Comparison of ENCODE assay signal across 1 cellular context in the genomic region with DNA sequence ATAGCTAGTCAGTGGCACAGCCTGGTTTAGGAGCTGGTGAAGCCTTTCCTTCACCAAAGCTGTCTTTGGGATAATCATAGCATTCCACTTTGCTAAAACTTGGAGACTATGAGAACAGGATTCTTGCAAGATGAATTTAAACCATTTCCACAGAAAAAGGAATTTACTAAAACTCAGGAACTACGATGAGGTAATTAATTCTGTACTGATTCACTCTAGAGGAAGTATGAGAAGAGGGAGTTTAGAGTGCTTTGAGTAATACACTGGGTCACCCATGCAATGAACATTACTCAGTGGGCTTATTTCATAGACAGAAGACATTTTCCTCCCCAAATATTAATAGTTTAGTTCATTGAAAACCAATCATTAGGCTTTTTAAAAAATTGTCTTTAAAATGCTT.
TF ChIP-seq lines count a peak whose summit lies in the region.

No MANE protein-coding gene starts in this region.

TF ChIP-seq in WTC11, 78 proteins besides CTCF, POLR2A, EP300 and RAD21 (continued from another document):
- no peak for TF ChIP-seq KAT7 (CRISPR knock-in tag; IDR thresholded peaks at IDR 0.05; ENCODE audit: borderline replicate concordance)
- no peak for TF ChIP-seq MXD4 (CRISPR knock-in tag; IDR thresholded peaks at IDR 0.05; ENCODE audit: borderline replicate concordance)
- TF ChIP-seq, protein P1, sequence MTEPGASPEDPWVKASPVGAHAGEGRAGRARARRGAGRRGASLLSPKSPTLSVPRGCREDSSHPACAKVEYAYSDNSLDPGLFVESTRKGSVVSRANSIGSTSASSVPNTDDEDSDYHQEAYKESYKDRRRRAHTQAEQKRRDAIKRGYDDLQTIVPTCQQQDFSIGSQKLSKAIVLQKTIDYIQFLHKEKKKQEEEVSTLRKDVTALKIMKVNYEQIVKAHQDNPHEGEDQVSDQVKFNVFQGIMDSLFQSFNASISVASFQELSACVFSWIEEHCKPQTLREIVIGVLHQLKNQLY (CRISPR knock-in tag; IDR thresholded peaks at IDR 0.05) = no peak
- TF ChIP-seq, protein P2, sequence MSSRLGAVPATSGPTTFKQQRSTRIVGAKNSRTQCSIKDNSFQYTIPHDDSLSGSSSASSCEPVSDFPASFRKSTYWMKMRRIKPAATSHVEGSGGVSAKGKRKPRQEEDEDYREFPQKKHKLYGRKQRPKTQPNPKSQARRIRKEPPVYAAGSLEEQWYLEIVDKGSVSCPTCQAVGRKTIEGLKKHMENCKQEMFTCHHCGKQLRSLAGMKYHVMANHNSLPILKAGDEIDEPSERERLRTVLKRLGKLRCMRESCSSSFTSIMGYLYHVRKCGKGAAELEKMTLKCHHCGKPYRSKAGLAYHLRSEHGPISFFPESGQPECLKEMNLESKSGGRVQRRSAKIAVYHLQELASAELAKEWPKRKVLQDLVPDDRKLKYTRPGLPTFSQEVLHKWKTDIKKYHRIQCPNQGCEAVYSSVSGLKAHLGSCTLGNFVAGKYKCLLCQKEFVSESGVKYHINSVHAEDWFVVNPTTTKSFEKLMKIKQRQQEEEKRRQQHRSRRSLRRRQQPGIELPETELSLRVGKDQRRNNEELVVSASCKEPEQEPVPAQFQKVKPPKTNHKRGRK (CRISPR knock-in tag; IDR thresholded peaks at IDR 0.05; ENCODE audit: borderline replicate concordance) = no peak
- no peak for TF ChIP-seq JAZF1 (CRISPR knock-in tag; IDR thresholded peaks at IDR 0.05)
- no peak for TF ChIP-seq ESRRA (CRISPR knock-in tag; IDR thresholded peaks at IDR 0.05; ENCODE audit: borderline replicate concordance)
- no peak for TF ChIP-seq TP53 (CRISPR knock-in tag; IDR thresholded peaks at IDR 0.05)
- TF ChIP-seq, protein P3, sequence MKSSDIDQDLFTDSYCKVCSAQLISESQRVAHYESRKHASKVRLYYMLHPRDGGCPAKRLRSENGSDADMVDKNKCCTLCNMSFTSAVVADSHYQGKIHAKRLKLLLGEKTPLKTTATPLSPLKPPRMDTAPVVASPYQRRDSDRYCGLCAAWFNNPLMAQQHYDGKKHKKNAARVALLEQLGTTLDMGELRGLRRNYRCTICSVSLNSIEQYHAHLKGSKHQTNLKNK (CRISPR knock-in tag; IDR thresholded peaks at IDR 0.05) = no peak
- no peak for TF ChIP-seq NR1H2 (CRISPR knock-in tag; IDR thresholded peaks at IDR 0.05)
- TF ChIP-seq SMAD3 (CRISPR knock-in tag; IDR thresholded peaks at IDR 0.05; ENCODE audit: borderline replicate concordance) = no peak
- no peak for TF ChIP-seq GABPB1 (CRISPR knock-in tag; IDR thresholded peaks at IDR 0.05)
- TF ChIP-seq, protein P4, sequence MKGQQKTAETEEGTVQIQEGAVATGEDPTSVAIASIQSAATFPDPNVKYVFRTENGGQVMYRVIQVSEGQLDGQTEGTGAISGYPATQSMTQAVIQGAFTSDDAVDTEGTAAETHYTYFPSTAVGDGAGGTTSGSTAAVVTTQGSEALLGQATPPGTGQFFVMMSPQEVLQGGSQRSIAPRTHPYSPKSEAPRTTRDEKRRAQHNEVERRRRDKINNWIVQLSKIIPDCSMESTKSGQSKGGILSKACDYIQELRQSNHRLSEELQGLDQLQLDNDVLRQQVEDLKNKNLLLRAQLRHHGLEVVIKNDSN (CRISPR knock-in tag; IDR thresholded peaks at IDR 0.05) = no peak
- TF ChIP-seq CBFB (CRISPR knock-in tag; IDR thresholded peaks at IDR 0.05; ENCODE audit: low read depth) = no peak
- TF ChIP-seq ZNF138 (CRISPR knock-in tag; conservative IDR thresholded peaks at IDR 0.05) = no peak
- TF ChIP-seq TCF7 (CRISPR knock-in tag; IDR thresholded peaks at IDR 0.05; ENCODE audit: low read depth) = no peak
- TF ChIP-seq, protein P5, sequence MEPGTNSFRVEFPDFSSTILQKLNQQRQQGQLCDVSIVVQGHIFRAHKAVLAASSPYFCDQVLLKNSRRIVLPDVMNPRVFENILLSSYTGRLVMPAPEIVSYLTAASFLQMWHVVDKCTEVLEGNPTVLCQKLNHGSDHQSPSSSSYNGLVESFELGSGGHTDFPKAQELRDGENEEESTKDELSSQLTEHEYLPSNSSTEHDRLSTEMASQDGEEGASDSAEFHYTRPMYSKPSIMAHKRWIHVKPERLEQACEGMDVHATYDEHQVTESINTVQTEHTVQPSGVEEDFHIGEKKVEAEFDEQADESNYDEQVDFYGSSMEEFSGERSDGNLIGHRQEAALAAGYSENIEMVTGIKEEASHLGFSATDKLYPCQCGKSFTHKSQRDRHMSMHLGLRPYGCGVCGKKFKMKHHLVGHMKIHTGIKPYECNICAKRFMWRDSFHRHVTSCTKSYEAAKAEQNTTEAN (CRISPR knock-in tag; IDR thresholded peaks at IDR 0.05) = no peak
- no peak for TF ChIP-seq ZNF396 (CRISPR knock-in tag; IDR thresholded peaks at IDR 0.05; ENCODE audit: borderline replicate concordance)
- TF ChIP-seq JUN (CRISPR knock-in tag; IDR thresholded peaks at IDR 0.05) = no peak
